In genomic region chrX:2489446-2490445, GRCh38 we compare ENCODE assay signal across 24 cellular contexts.
"Had no signal": no experiment of that assay in that cellular context is flagged by ENCODE, and none has a peak within 500 bp of the region (broad histone marks: within the 10 kb centered on the region; RNA-seq: fewer than 3 reads in every experiment).

No MANE protein-coding gene starts in this region.

- H3K4me1 Mint-ChIP-seq: activated CD4-positive, alpha-beta memory T cell treated with anti-CD3 and anti-CD28 coated beads, Interleukin-2, amount 10 ng/mL, durations not matched to agents 7 days and 5 days; activated naive CD4-positive, alpha-beta T cell treated with anti-CD3 and anti-CD28 coated beads, Interleukin-2, amount 10 ng/mL, durations not matched to agents 7 days and 5 days had no signal

- H3K27me3 Mint-ChIP-seq: activated CD4-positive, alpha-beta memory T cell treated with anti-CD3 and anti-CD28 coated beads, Interleukin-2, amount 10 ng/mL, durations not matched to agents 7 days and 5 days; activated CD4-positive, alpha-beta T cell treated with anti-CD3 and anti-CD28 coated beads, Interleukin-2, amount 10 ng/mL, durations not matched to agents 24 days and 14 days; activated naive CD4-positive, alpha-beta T cell treated with anti-CD3 and anti-CD28 coated beads, Interleukin-2, amount 10 ng/mL, durations not matched to agents 7 days and 5 days; naive B cell; progenitor cell of endocrine pancreas had no signal

- H3K9me3 Mint-ChIP-seq: activated CD4-positive, alpha-beta memory T cell treated with anti-CD3 and anti-CD28 coated beads, Interleukin-2, amount 10 ng/mL, durations not matched to agents 7 days and 5 days; activated CD4-positive, alpha-beta T cell treated with anti-CD3 and anti-CD28 coated beads, Interleukin-2, amount 10 ng/mL, durations not matched to agents 24 days and 14 days; activated naive CD4-positive, alpha-beta T cell treated with anti-CD3 and anti-CD28 coated beads, Interleukin-2, amount 10 ng/mL, durations not matched to agents 7 days and 5 days; naive B cell; neural crest cell had no signal

- H3K9me3 ChIP-seq: esophagus squamous epithelium, gastroesophageal sphincter, heart left ventricle, lower lobe of right lung, sigmoid colon, tibial artery had no signal

- H3K36me3 Mint-ChIP-seq: naive B cell had no signal

- H3K4me3 ChIP-seq: coronary artery, esophagus squamous epithelium, gastroesophageal sphincter, heart left ventricle, lower lobe of right lung, sigmoid colon, smooth muscle cell, tibial artery had no signal

- ATAC-seq: gastroesophageal sphincter, lower lobe of right lung had no signal

- H3K27ac ChIP-seq: coronary artery, esophagus squamous epithelium, gastroesophageal sphincter, heart left ventricle, lower lobe of right lung, sigmoid colon, tibial artery had no signal

- H3K27me3 ChIP-seq: esophagus squamous epithelium, gastroesophageal sphincter, heart left ventricle, sigmoid colon, tibial artery had no signal

- FAIRE-seq: bronchial epithelial cell, keratinocyte, urothelium cell line had no signal

- H3K4me3 Mint-ChIP-seq: activated CD4-positive, alpha-beta memory T cell treated with anti-CD3 and anti-CD28 coated beads, Interleukin-2, amount 10 ng/mL, durations not matched to agents 7 days and 5 days; activated CD4-positive, alpha-beta T cell treated with anti-CD3 and anti-CD28 coated beads, Interleukin-2, amount 10 ng/mL, durations not matched to agents 24 days and 14 days; activated naive CD4-positive, alpha-beta T cell treated with anti-CD3 and anti-CD28 coated beads, Interleukin-2, amount 10 ng/mL, durations not matched to agents 7 days and 5 days; naive B cell; neural crest cell had no signal

- H3K4me1 ChIP-seq: lower lobe of right lung had no signal

- H3K27ac Mint-ChIP-seq: activated CD4-positive, alpha-beta memory T cell treated with anti-CD3 and anti-CD28 coated beads, Interleukin-2, amount 10 ng/mL, durations not matched to agents 7 days and 5 days; activated CD4-positive, alpha-beta T cell treated with anti-CD3 and anti-CD28 coated beads, Interleukin-2, amount 10 ng/mL, durations not matched to agents 24 days and 14 days; activated naive CD4-positive, alpha-beta T cell treated with anti-CD3 and anti-CD28 coated beads, Interleukin-2, amount 10 ng/mL, durations not matched to agents 7 days and 5 days; progenitor cell of endocrine pancreas had no signal

- DNase-seq: activated CD4-positive, alpha-beta memory T cell treated with anti-CD3 and anti-CD28 coated beads, Interleukin-2, amount 10 ng/mL, durations not matched to agents 7 days and 5 days; activated CD4-positive, alpha-beta T cell treated with anti-CD3 and anti-CD28 coated beads, Interleukin-2, amount 10 ng/mL, durations not matched to agents 24 days and 14 days; activated effector memory CD4-positive, alpha-beta T cell treated with anti-CD3 and anti-CD28 coated beads, Interleukin-2, amount 50 U/mL, for 16 hours; activated naive CD4-positive, alpha-beta T cell treated with anti-CD3 and anti-CD28 coated beads, Interleukin-2, amount 10 ng/mL, durations not matched to agents 7 days and 5 days; activated T-cell treated with anti-CD3 and anti-CD28 coated beads for 4 hours; amygdala; esophagus squamous epithelium; lower lobe of right lung; naive B cell; retina; sigmoid colon; stimulated activated CD4-positive, alpha-beta T cell treated with anti-CD3 and anti-CD28 coated beads, Interleukin-2, amount 100 ng/mL, for 48 hours; stimulated activated naive CD4-positive, alpha-beta T cell; substantia nigra; tibial artery had no signal

- H3K4me2 ChIP-seq: smooth muscle cell had no signal
